29 cellular contexts compared by ENCODE assay signal in genomic region chr5:122145906-122146305, GRCh38. TPM values are rescaled to one million over a fixed set of nuclear protein-coding genes. Genes with fewer than 3 reads are reported as not detected.
"Had no signal": no experiment of that assay in that cellular context is flagged by ENCODE, and none has a peak within 500 bp of the region (broad histone marks: within the 10 kb centered on the region; RNA-seq: fewer than 3 reads in every experiment).

No MANE protein-coding gene starts in this region.

- H3K27ac ChIP-seq: dorsolateral prefrontal cortex, heart left ventricle, hepatocyte, prostate gland, right atrium auricular region, suprapubic skin, transverse colon, upper lobe of right lung, uterus had no signal

- H3K27me3 ChIP-seq: dorsolateral prefrontal cortex, heart left ventricle, hepatocyte, right atrium auricular region, suprapubic skin, transverse colon, upper lobe of right lung, uterus had no signal

- H3K4me1 ChIP-seq: heart left ventricle, prostate gland, right atrium auricular region, suprapubic skin, upper lobe of right lung, uterus had no signal

- DNase-seq: dorsolateral prefrontal cortex; effector CD4-positive, alpha-beta T cell; heart left ventricle; kidney; mesenchymal stem cell; mucosa of descending colon; naive B cell; nucleus accumbens; stimulated activated CD4-positive, alpha-beta T cell treated with anti-CD3 and anti-CD28 coated beads, Interleukin-12 subunit alpha, Interleukin-12 subunit beta, amount 100 ng/mL, for 4 hours; stimulated activated CD4-positive, alpha-beta T cell treated with anti-CD3 and anti-CD28 coated beads, Interleukin-1b, Interleukin-23, amount 100 ng/mL, for 48 hours; stimulated activated CD4-positive, alpha-beta T cell treated with anti-CD3 and anti-CD28 coated beads, Interleukin-4, amount 100 ng/mL, for 1 hour; stimulated activated CD8-positive, alpha-beta memory T cell treated with anti-CD3 and anti-CD28 coated beads, Interleukin-4, amount 100 ng/mL, for 48 hours; stimulated activated naive CD4-positive, alpha-beta T cell; stimulated activated naive CD8-positive, alpha-beta T cell treated with anti-CD3 and anti-CD28 coated beads, Interleukin-15, amount 100 ng/mL, for 72 hours; transverse colon; upper lobe of right lung; uterus had no signal

- H3K4me1 Mint-ChIP-seq: naive B cell; stimulated activated naive CD8-positive, alpha-beta T cell treated with anti-CD3 and anti-CD28 coated beads, Interleukin-15, amount 100 ng/mL, for 72 hours had no signal

- H3K9me3 Mint-ChIP-seq: mesothelial cell of epicardium; naive B cell; natural killer cell treated with Interleukin-12 subunit alpha and Interleukin-12 subunit beta and Interleukin-15 and Interleukin-18, amount 100 ng/mL, for 72 hours; neural crest cell; stimulated activated naive CD8-positive, alpha-beta T cell treated with anti-CD3 and anti-CD28 coated beads, Interleukin-15, amount 100 ng/mL, for 72 hours had no signal

- H3K36me3 ChIP-seq: heart left ventricle, prostate gland, right atrium auricular region, suprapubic skin, transverse colon, upper lobe of right lung, uterus had no signal

- H3K27ac Mint-ChIP-seq: mesothelial cell of epicardium; naive B cell; natural killer cell treated with Interleukin-12 subunit alpha and Interleukin-12 subunit beta and Interleukin-15 and Interleukin-18, amount 100 ng/mL, for 72 hours; stimulated activated naive CD8-positive, alpha-beta T cell treated with anti-CD3 and anti-CD28 coated beads, Interleukin-15, amount 100 ng/mL, for 72 hours had no signal

- H3K4me3 ChIP-seq: dorsolateral prefrontal cortex, heart left ventricle, hepatocyte, mucosa of descending colon, prostate gland, right atrium auricular region, smooth muscle cell, suprapubic skin, transverse colon, upper lobe of right lung, uterus had no signal

- ATAC-seq: heart left ventricle; left lobe of liver; mucosa of descending colon; natural killer cell treated with Interleukin-12 subunit alpha and Interleukin-12 subunit beta and Interleukin-15 and Interleukin-18, amount 100 ng/mL, for 72 hours; sciatic nerve; stimulated activated naive CD8-positive, alpha-beta T cell treated with anti-CD3 and anti-CD28 coated beads, Interleukin-15, amount 100 ng/mL, for 72 hours; upper lobe of right lung had no signal

- H3K4me3 Mint-ChIP-seq: mesothelial cell of epicardium; naive B cell; natural killer cell treated with Interleukin-12 subunit alpha and Interleukin-12 subunit beta and Interleukin-15 and Interleukin-18, amount 100 ng/mL, for 72 hours; neural crest cell; stimulated activated naive CD8-positive, alpha-beta T cell treated with anti-CD3 and anti-CD28 coated beads, Interleukin-15, amount 100 ng/mL, for 72 hours had no signal

- H3K27me3 Mint-ChIP-seq: natural killer cell treated with Interleukin-12 subunit alpha and Interleukin-12 subunit beta and Interleukin-15 and Interleukin-18, amount 100 ng/mL, for 72 hours; stimulated activated naive CD8-positive, alpha-beta T cell treated with anti-CD3 and anti-CD28 coated beads, Interleukin-15, amount 100 ng/mL, for 72 hours had no signal

- H3K36me3 Mint-ChIP-seq: mesothelial cell of epicardium; naive B cell; natural killer cell treated with Interleukin-12 subunit alpha and Interleukin-12 subunit beta and Interleukin-15 and Interleukin-18, amount 100 ng/mL, for 72 hours had no signal

- H3K9me3 ChIP-seq: heart left ventricle, mucosa of descending colon, prostate gland, right atrium auricular region, suprapubic skin, transverse colon, upper lobe of right lung, uterus had no signal

RNA-seq across cellular contexts. Expression of gene ZNF474, which starts 16.6 kb away (rescaled TPM):
- total RNA-seq: lung microvascular endothelial cell; natural killer cell treated with Interleukin-12 subunit alpha and Interleukin-12 subunit beta and Interleukin-15 and Interleukin-18, amount 100 ng/mL, for 72 hours; osteocyte; right atrium auricular region; transverse colon; upper lobe of right lung had no signal
